Comparison of ENCODE assay signal across 8 cellular contexts in the genomic region with DNA sequence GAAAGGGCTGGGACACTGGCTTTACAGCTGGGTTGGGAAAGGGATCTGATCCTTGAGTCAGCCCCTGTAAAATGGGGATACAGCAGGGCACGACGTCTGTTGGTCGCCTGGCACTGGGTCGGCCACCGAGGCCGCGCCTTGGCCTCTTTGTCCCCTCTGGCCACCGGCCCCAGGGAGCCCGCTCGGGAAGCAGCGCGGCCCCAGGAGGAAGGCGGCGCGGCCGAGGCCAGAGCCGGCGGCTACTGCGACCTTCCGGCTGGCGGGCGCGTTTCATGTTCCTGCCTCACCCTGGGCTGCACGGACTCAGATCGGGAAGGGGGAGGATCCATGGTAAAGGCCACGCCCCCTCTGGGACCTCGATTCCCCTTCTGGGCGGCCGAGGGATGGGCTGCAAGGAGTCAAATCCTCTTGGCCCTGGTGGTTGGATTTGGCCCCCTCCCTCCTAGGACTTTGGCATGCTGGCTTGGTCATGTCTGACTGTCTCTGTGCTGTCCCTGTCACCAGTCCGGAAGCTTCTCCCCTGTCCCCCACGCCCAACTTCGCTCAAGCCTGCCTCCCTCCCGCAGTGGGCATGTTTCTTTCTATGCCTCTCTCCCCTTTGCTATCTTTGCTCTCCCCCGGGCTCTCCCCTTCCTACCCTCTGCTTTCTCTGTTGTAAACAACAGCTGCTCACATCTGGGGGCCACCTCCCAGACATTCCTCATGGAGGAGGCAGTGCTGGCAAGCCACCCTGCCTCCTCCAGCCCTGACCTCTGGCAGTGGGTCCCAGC. TPM values are rescaled to one million over a fixed set of nuclear protein-coding genes. Genes with fewer than 3 reads are reported as not detected.
DNase-seq lines count a peak whose midpoint lies in the region; ATAC-seq and TF ChIP-seq lines count a peak whose summit lies in the region.

No MANE protein-coding gene starts in this region.

- H3K9ac ChIP-seq in iPS-20b (ENCODE audit: low read depth, low read length): peak overlapping the region; percentile 69; the same call in 1 of the 2 replicates

- DNase-seq in body of pancreas (peak; percentile 76 to 85 (median 83)), gastrocnemius medialis (peak; percentile 78 to 87), NCI-H510A treated with DMSO at 0.1 percent for 48 hours (lab: John Stamatoyannopoulos, UW) (no peak), NCI-H345 treated with DMSO at 0.1 percent for 48 hours (lab: John Stamatoyannopoulos, UW; ENCODE audit: unreplicated experiment) (no peak), UCSD-AML1 (lab: John Stamatoyannopoulos, UW; ENCODE audit: unreplicated experiment) (no peak)

- H3K4me1 ChIP-seq in HEK293 (ENCODE audit: control insufficient read depth, insufficient read depth, low read length) (no peaks in the 10 kb centered on the region), body of pancreas (peaks cover 29% of the 10 kb centered on the region), iPS-20b (ENCODE audit: insufficient read depth, low read length) (peaks cover 8% of the 10 kb centered on the region; the same call in 1 of the 2 replicates), gastrocnemius medialis (peaks cover 26 to 41% of the 10 kb centered on the region in 2 donors)

- no peak overlapping the region for H3K4me3 ChIP-seq in HEK293 (ENCODE audit: low read depth, low read length)
- no peak overlapping the region for H3K4me3 ChIP-seq in body of pancreas
- H3K4me3 ChIP-seq in iPS-20b (ENCODE audit: low read length): peak overlapping the region; percentile 70
- H3K4me3 ChIP-seq in gastrocnemius medialis: peak overlapping the region; percentile 29 to 44 (median 42)

- H3K27me3 ChIP-seq in body of pancreas (no peaks in the 10 kb centered on the region), iPS-20b (ENCODE audit: insufficient read depth, low read length) (peaks cover 23% of the 10 kb centered on the region), gastrocnemius medialis (no peaks in the 10 kb centered on the region)

- H3K9me3 ChIP-seq in HEK293 (ENCODE audit: control insufficient read depth, insufficient read depth, low read depth, low read length): no peaks in the 10 kb centered on the region
- no peaks in the 10 kb centered on the region for H3K9me3 ChIP-seq in body of pancreas
- no peaks in the 10 kb centered on the region for H3K9me3 ChIP-seq in iPS-20b (ENCODE audit: insufficient read depth, low read depth, low read length)
- no peaks in the 10 kb centered on the region for H3K9me3 ChIP-seq in gastrocnemius medialis

- WGBS in body of pancreas, 2 donors: 5 to 13% methylated on average over 18 to 34 of the region's 34 CpGs

- H3K36me3 ChIP-seq in HEK293 (ENCODE audit: control insufficient read depth in 2 of 2, insufficient read depth in 1 of 2, low read length in 2 of 2): no peaks in the 10 kb centered on the region
- no peaks in the 10 kb centered on the region for H3K36me3 ChIP-seq in body of pancreas (replicated peaks in 1 of 2; ENCODE audit: insufficient read depth in 1 of 2, low read depth in 2 of 2)
- no peaks in the 10 kb centered on the region for H3K36me3 ChIP-seq in iPS-20b (ENCODE audit: insufficient read depth, low read depth, low read length)
- H3K36me3 ChIP-seq in gastrocnemius medialis: no peaks in the 10 kb centered on the region

- CTCF ChIA-PET in HEK293 (lab: Yijun Ruan, JAX): interaction anchor here (0.6 to 1.3 kb wide), 4 partner anchors 41 to 174 kb away, joined by 3 to 5 read pairs (median 4); no protein-coding TSS in a partner anchor

- POLR2A ChIA-PET in HEK293 (lab: Yijun Ruan, JAX): interaction anchor here (1.2 to 2.2 kb wide), 2 partner anchors 11 to 25 kb away, joined by 3 to 5 read pairs; no protein-coding TSS in a partner anchor

- intact Hi-C loops in body of pancreas (cut with DNase I) (no loop called here), gastrocnemius medialis (cut with DNase I; ENCODE audit: low total_unique reads) (no loop called here)

- ATAC-seq in body of pancreas (peak; percentile 81), gastrocnemius medialis (peak; percentile 80 to 81), GM21619 (IDR thresholded peaks at IDR 0.05; ENCODE audit: unreplicated experiment) (no peak)

- TF ChIP-seq CTCF in HEK293 (tag by site-specific recombination; IDR thresholded peaks at IDR 0.05): no peak
- TF ChIP-seq CTCF in body of pancreas (IDR thresholded peaks at IDR 0.05): peak in 2 of 7 experiments; percentile 16 to 24
- peak in 2 of 5 experiments; percentile 17 to 25 for TF ChIP-seq CTCF in gastrocnemius medialis (IDR thresholded peaks at IDR 0.05 in 4 of 5, conservative IDR thresholded peaks at IDR 0.05 in 1 of 5)

- TF ChIP-seq POLR2A in body of pancreas (IDR thresholded peaks at IDR 0.05) (peak; percentile 33 to 65 (median 64)), gastrocnemius medialis (IDR thresholded peaks at IDR 0.05) (peak; percentile 69 to 84)

- H3K27ac ChIP-seq in HEK293 (ENCODE audit: extremely low read depth, low read depth, low read length) (no peak overlapping the region), body of pancreas (peak overlapping the region in 3 of 4 donors; percentile 50 to 68 (median 58)), iPS-20b (ENCODE audit: low read length) (no peak overlapping the region), gastrocnemius medialis (peak overlapping the region; percentile 64 to 84 (median 78))

- in situ Hi-C loops in gastrocnemius medialis (cut with MboI; ENCODE audit: low sequenced_read_pairs in 4 of 4): no loop called here

TF ChIP-seq in HEK293, 187 proteins besides CTCF, POLR2A, EP300 and RAD21:
- TF ChIP-seq ZBTB17 (tag by site-specific recombination; IDR thresholded peaks at IDR 0.05): 0 out of 2 replicates have a peak, but pooled peaks have one; percentile 14
- TF ChIP-seq, protein P1, sequence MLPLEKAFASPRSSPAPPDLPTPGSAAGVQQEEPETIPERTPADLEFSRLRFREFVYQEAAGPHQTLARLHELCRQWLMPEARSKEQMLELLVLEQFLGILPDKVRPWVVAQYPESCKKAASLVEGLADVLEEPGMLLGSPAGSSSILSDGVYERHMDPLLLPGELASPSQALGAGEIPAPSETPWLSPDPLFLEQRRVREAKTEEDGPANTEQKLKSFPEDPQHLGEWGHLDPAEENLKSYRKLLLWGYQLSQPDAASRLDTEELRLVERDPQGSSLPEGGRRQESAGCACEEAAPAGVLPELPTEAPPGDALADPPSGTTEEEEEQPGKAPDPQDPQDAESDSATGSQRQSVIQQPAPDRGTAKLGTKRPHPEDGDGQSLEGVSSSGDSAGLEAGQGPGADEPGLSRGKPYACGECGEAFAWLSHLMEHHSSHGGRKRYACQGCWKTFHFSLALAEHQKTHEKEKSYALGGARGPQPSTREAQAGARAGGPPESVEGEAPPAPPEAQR (tag by site-specific recombination; IDR thresholded peaks at IDR 0.05): no peak
- no peak for TF ChIP-seq ZNF335 (tag by site-specific recombination; conservative IDR thresholded peaks at IDR 0.05)
- TF ChIP-seq, protein P2, sequence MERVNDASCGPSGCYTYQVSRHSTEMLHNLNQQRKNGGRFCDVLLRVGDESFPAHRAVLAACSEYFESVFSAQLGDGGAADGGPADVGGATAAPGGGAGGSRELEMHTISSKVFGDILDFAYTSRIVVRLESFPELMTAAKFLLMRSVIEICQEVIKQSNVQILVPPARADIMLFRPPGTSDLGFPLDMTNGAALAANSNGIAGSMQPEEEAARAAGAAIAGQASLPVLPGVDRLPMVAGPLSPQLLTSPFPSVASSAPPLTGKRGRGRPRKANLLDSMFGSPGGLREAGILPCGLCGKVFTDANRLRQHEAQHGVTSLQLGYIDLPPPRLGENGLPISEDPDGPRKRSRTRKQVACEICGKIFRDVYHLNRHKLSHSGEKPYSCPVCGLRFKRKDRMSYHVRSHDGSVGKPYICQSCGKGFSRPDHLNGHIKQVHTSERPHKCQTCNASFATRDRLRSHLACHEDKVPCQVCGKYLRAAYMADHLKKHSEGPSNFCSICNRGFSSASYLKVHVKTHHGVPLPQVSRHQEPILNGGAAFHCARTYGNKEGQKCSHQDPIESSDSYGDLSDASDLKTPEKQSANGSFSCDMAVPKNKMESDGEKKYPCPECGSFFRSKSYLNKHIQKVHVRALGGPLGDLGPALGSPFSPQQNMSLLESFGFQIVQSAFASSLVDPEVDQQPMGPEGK (tag by site-specific recombination; IDR thresholded peaks at IDR 0.05): 0 out of 2 replicates have a peak, but pooled peaks have one; percentile 20
- TF ChIP-seq SP2 (tag by site-specific recombination; IDR thresholded peaks at IDR 0.05): peak; percentile 33
- TF ChIP-seq GLIS1 (tag by site-specific recombination; IDR thresholded peaks at IDR 0.05): peak; percentile 60; the same call in 1 of the 2 replicates
- TF ChIP-seq ZNF544 (tag by site-specific recombination; IDR thresholded peaks at IDR 0.05): no peak
- TF ChIP-seq, protein P3, sequence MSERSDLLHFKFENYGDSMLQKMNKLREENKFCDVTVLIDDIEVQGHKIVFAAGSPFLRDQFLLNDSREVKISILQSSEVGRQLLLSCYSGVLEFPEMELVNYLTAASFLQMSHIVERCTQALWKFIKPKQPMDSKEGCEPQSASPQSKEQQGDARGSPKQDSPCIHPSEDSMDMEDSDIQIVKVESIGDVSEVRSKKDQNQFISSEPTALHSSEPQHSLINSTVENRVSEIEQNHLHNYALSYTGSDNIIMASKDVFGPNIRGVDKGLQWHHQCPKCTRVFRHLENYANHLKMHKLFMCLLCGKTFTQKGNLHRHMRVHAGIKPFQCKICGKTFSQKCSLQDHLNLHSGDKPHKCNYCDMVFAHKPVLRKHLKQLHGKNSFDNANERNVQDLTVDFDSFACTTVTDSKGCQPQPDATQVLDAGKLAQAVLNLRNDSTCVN (tag by site-specific recombination; optimal IDR thresholded peaks at IDR 0.05): peak; percentile 25
TF ChIP-seq in HEK293: peak in this region for 5.

RNA-seq across cellular contexts. Expression of a gene that starts 25.8 kb away (rescaled TPM):
- total RNA-seq in body of pancreas (10 to 100 TPM; 58.4 to 80.4 TPM), gastrocnemius medialis (10 to 100 TPM; 36.4 to 87.6 (median 47.7) TPM)

RNA-seq across cellular contexts. Expression of a gene that starts 26.0 kb away (rescaled TPM):
- total RNA-seq in body of pancreas (10 to 100 TPM; 20.2 to 26.7 TPM), gastrocnemius medialis (10 to 100 TPM; 27.4 to 49.8 (median 32.6) TPM)

RNA-seq across cellular contexts. Expression of a gene that starts 42.6 kb away (rescaled TPM):
- total RNA-seq in body of pancreas: 10 to 100 TPM; 51.4 to 58.7 TPM
- total RNA-seq in gastrocnemius medialis: 10 to 100 TPM; 50.3 to 71.2 (median 51.2) TPM

RNA-seq across cellular contexts. Expression of a gene that starts 49.0 kb away (rescaled TPM):
- total RNA-seq in body of pancreas (10 to 100 TPM in 1 of 2 donors, 1 to 10 TPM in 1; 8.8 to 23.7 TPM), gastrocnemius medialis (100 to 1,000 TPM; 240 to 489 (median 359) TPM)

RNA-seq across cellular contexts. Expression of a gene that starts 50.0 kb away (rescaled TPM):
- total RNA-seq in body of pancreas (1 to 10 TPM; 3.3 to 4.2 TPM), gastrocnemius medialis (1 to 10 TPM; 4.7 to 8.1 (median 5.2) TPM)

Comparison
In these comparisons a context has a peak if more than half of its experiments do, and no peak if none do; other contexts are left out.
1. H3K27ac ChIP-seq: peak in body of pancreas (3 of 4) and gastrocnemius medialis (4 of 4); none in HEK293 (single experiment) and iPS-20b (single experiment).
2. H3K4me3 ChIP-seq: peak in iPS-20b (single experiment) and gastrocnemius medialis (4 of 4); none in HEK293 (single experiment) and body of pancreas (0 of 2).
3. DNase-seq: peak in body of pancreas (4 of 4) and gastrocnemius medialis (2 of 2); none in NCI-H510A treated with DMSO at 0.1 percent for 48 hours (single experiment), NCI-H345 treated with DMSO at 0.1 percent for 48 hours (single experiment) and UCSD-AML1 (single experiment).